Comparison of ENCODE assay signal across 1 cellular context in the genomic region with DNA sequence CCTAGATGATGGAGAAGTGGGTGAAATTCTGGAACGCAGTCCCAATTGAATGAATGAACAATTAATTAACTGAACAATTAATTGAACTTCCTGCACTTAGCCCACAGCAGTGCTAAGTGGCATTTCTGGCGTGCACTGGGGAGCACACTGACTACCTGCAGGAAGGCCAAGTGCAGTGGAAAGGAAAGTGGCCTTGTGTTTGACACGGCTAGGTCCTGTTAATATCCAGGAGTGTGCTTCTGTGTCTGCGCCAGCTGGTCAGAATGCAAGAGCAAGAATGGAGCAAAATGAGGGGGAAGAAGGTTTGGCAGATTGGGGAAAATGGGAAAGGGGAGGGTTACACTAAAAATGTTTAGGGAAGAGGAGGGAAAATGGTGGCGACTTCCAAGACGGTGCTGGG.
TF ChIP-seq lines count a peak whose summit lies in the region.

No MANE protein-coding gene starts in this region.

TF ChIP-seq in GM23338, 12 proteins besides CTCF, POLR2A, EP300 and RAD21 (continued from another document):
- TF ChIP-seq, protein P1, sequence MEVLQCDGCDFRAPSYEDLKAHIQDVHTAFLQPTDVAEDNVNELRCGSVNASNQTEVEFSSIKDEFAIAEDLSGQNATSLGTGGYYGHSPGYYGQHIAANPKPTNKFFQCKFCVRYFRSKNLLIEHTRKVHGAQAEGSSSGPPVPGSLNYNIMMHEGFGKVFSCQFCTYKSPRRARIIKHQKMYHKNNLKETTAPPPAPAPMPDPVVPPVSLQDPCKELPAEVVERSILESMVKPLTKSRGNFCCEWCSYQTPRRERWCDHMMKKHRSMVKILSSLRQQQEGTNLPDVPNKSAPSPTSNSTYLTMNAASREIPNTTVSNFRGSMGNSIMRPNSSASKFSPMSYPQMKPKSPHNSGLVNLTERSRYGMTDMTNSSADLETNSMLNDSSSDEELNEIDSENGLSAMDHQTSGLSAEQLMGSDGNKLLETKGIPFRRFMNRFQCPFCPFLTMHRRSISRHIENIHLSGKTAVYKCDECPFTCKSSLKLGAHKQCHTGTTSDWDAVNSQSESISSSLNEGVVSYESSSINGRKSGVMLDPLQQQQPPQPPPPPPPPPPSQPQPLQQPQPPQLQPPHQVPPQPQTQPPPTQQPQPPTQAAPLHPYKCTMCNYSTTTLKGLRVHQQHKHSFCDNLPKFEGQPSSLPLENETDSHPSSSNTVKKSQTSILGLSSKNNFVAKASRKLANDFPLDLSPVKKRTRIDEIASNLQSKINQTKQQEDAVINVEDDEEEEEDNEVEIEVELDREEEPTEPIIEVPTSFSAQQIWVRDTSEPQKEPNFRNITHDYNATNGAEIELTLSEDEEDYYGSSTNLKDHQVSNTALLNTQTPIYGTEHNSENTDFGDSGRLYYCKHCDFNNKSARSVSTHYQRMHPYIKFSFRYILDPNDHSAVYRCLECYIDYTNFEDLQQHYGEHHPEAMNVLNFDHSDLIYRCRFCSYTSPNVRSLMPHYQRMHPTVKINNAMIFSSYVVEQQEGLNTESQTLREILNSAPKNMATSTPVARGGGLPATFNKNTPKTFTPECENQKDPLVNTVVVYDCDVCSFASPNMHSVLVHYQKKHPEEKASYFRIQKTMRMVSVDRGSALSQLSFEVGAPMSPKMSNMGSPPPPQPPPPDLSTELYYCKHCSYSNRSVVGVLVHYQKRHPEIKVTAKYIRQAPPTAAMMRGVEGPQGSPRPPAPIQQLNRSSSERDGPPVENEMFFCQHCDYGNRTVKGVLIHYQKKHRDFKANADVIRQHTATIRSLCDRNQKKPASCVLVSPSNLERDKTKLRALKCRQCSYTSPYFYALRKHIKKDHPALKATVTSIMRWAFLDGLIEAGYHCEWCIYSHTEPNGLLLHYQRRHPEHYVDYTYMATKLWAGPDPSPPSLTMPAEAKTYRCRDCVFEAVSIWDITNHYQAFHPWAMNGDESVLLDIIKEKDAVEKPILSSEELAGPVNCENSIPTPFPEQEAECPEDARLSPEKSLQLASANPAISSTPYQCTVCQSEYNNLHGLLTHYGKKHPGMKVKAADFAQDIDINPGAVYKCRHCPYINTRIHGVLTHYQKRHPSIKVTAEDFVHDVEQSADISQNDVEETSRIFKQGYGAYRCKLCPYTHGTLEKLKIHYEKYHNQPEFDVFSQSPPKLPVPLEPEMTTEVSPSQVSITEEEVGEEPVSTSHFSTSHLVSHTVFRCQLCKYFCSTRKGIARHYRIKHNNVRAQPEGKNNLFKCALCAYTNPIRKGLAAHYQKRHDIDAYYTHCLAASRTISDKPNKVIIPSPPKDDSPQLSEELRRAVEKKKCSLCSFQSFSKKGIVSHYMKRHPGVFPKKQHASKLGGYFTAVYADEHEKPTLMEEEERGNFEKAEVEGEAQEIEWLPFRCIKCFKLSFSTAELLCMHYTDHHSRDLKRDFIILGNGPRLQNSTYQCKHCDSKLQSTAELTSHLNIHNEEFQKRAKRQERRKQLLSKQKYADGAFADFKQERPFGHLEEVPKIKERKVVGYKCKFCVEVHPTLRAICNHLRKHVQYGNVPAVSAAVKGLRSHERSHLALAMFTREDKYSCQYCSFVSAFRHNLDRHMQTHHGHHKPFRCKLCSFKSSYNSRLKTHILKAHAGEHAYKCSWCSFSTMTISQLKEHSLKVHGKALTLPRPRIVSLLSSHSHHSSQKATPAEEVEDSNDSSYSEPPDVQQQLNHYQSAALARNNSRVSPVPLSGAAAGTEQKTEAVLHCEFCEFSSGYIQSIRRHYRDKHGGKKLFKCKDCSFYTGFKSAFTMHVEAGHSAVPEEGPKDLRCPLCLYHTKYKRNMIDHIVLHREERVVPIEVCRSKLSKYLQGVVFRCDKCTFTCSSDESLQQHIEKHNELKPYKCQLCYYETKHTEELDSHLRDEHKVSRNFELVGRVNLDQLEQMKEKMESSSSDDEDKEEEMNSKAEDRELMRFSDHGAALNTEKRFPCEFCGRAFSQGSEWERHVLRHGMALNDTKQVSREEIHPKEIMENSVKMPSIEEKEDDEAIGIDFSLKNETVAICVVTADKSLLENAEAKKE (CRISPR knock-in tag; IDR thresholded peaks at IDR 0.05): no peak
- TF ChIP-seq EZH2phosphoT487 (IDR thresholded peaks at IDR 0.05; ENCODE audit: unreplicated experiment) (no peak), NANOG (IDR thresholded peaks at IDR 0.05; ENCODE audit: borderline replicate concordance) (no peak), ZNF114 (CRISPR knock-in tag; IDR thresholded peaks at IDR 0.05) (no peak), CREB1 (CRISPR knock-in tag; IDR thresholded peaks at IDR 0.05; ENCODE audit: low read depth) (no peak)
- TF ChIP-seq, protein P2, sequence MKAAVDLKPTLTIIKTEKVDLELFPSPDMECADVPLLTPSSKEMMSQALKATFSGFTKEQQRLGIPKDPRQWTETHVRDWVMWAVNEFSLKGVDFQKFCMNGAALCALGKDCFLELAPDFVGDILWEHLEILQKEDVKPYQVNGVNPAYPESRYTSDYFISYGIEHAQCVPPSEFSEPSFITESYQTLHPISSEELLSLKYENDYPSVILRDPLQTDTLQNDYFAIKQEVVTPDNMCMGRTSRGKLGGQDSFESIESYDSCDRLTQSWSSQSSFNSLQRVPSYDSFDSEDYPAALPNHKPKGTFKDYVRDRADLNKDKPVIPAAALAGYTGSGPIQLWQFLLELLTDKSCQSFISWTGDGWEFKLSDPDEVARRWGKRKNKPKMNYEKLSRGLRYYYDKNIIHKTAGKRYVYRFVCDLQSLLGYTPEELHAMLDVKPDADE (IDR thresholded peaks at IDR 0.05): no peak
- TF ChIP-seq, protein P3, sequence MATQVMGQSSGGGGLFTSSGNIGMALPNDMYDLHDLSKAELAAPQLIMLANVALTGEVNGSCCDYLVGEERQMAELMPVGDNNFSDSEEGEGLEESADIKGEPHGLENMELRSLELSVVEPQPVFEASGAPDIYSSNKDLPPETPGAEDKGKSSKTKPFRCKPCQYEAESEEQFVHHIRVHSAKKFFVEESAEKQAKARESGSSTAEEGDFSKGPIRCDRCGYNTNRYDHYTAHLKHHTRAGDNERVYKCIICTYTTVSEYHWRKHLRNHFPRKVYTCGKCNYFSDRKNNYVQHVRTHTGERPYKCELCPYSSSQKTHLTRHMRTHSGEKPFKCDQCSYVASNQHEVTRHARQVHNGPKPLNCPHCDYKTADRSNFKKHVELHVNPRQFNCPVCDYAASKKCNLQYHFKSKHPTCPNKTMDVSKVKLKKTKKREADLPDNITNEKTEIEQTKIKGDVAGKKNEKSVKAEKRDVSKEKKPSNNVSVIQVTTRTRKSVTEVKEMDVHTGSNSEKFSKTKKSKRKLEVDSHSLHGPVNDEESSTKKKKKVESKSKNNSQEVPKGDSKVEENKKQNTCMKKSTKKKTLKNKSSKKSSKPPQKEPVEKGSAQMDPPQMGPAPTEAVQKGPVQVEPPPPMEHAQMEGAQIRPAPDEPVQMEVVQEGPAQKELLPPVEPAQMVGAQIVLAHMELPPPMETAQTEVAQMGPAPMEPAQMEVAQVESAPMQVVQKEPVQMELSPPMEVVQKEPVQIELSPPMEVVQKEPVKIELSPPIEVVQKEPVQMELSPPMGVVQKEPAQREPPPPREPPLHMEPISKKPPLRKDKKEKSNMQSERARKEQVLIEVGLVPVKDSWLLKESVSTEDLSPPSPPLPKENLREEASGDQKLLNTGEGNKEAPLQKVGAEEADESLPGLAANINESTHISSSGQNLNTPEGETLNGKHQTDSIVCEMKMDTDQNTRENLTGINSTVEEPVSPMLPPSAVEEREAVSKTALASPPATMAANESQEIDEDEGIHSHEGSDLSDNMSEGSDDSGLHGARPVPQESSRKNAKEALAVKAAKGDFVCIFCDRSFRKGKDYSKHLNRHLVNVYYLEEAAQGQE (IDR thresholded peaks at IDR 0.05; ENCODE audit: unreplicated experiment): no peak
